Comparison of ENCODE assay signal across 1 cellular context in the genomic region with DNA sequence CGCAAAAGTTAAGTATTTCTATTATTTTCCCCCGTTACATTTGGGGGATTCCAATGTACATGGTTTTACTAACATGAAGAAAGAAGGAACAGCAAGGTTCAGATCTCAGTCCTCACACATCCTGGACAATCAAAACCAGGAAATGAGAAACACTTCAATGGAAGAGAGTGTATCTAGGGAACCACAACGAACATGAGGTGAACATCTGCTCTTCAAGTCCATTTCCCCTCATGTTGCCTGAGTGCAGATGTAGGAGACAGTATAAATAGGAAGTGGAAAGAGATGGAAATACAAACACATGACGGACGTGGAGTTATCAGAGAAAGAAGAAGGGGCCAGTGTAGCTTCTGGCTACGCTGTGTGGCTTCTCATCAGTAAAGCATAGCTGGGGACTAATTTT.
TF ChIP-seq lines count a peak whose summit lies in the region.

No MANE protein-coding gene starts in this region.

TF ChIP-seq in H1, 55 proteins besides CTCF, POLR2A, EP300 and RAD21:
- no peak for TF ChIP-seq RNF2 (IDR thresholded peaks at IDR 0.05; ENCODE audit: borderline replicate concordance, low read depth, low read length, missing control alignments, poor library complexity, severe bottlenecking)
